Comparison of ENCODE assay signal across 14 cellular contexts in genomic region chr12:102474438-102475064, GRCh38. TPM values are rescaled to one million over a fixed set of nuclear protein-coding genes. Genes with fewer than 3 reads are reported as not detected.
DNase-seq lines count a peak whose midpoint lies in the region; ATAC-seq and TF ChIP-seq lines count a peak whose summit lies in the region.
"Had no signal": no experiment of that assay in that cellular context is flagged by ENCODE, and none has a peak within 500 bp of the region (broad histone marks: within the 10 kb centered on the region; RNA-seq: fewer than 3 reads in every experiment).

No MANE protein-coding gene starts in this region.

- H3K9me3 Mint-ChIP-seq in natural killer cell treated with Interleukin-12 subunit alpha and Interleukin-12 subunit beta and Interleukin-15 and Interleukin-18, amount 100 ng/mL, for 72 hours, result no peaks in the 10 kb centered on the region
- H3K9me3 Mint-ChIP-seq in natural killer cell, result no peaks in the 10 kb centered on the region
- no peaks in the 10 kb centered on the region for H3K9me3 Mint-ChIP-seq in T-helper 2 cell treated with Interferon-gamma antibody and Interleukin-4, amounts not matched to agents 5 μg/mL and 100 μg/mL, for 36 hours
- H3K9me3 Mint-ChIP-seq: dendritic cell treated with granulocyte-macrophage colony-stimulating factor and Interleukin-4, amounts not matched to agents 40 ng/mL and 50 ng/mL, for 4 days had no signal

- intact Hi-C loops in natural killer cell (cut with micrococcal nuclease) (no loop called here), cardiac septum (cut with DNase I) (no loop called here)

- ATAC-seq in natural killer cell treated with Interleukin-12 subunit alpha and Interleukin-12 subunit beta and Interleukin-15 and Interleukin-18, amount 100 ng/mL, for 72 hours, result peak; percentile 65 to 82
- ATAC-seq in natural killer cell (no peak), GM21619 (IDR thresholded peaks at IDR 0.05; ENCODE audit: unreplicated experiment) (no peak)
- ATAC-seq: T-helper 17 cell had no signal

- no peak overlapping the region for H3K27ac Mint-ChIP-seq in natural killer cell treated with Interleukin-12 subunit alpha and Interleukin-12 subunit beta and Interleukin-15 and Interleukin-18, amount 100 ng/mL, for 72 hours
- no peak overlapping the region for H3K27ac Mint-ChIP-seq in natural killer cell
- H3K27ac Mint-ChIP-seq in T-helper 2 cell treated with Interferon-gamma antibody and Interleukin-4, amounts not matched to agents 5 μg/mL and 100 μg/mL, for 36 hours, result peak overlapping the region; percentile 29
- H3K27ac Mint-ChIP-seq: dendritic cell treated with granulocyte-macrophage colony-stimulating factor and Interleukin-4, amounts not matched to agents 40 ng/mL and 50 ng/mL, for 4 days; T-helper 17 cell had no signal

- H3K4me3 Mint-ChIP-seq in natural killer cell treated with Interleukin-12 subunit alpha and Interleukin-12 subunit beta and Interleukin-15 and Interleukin-18, amount 100 ng/mL, for 72 hours, result no peak overlapping the region
- H3K4me3 Mint-ChIP-seq in natural killer cell, result no peak overlapping the region
- H3K4me3 Mint-ChIP-seq in T-helper 2 cell treated with Interferon-gamma antibody and Interleukin-4, amounts not matched to agents 5 μg/mL and 100 μg/mL, for 36 hours, result no peak overlapping the region
- H3K4me3 Mint-ChIP-seq: dendritic cell treated with granulocyte-macrophage colony-stimulating factor and Interleukin-4, amounts not matched to agents 40 ng/mL and 50 ng/mL, for 4 days; T-helper 17 cell had no signal

- peaks cover 3 to 5% of the 10 kb centered on the region in 2 donors for H3K4me1 Mint-ChIP-seq in natural killer cell treated with Interleukin-12 subunit alpha and Interleukin-12 subunit beta and Interleukin-15 and Interleukin-18, amount 100 ng/mL, for 72 hours (ENCODE audit: low read depth in 2 of 2)
- no peaks in the 10 kb centered on the region for H3K4me1 Mint-ChIP-seq in natural killer cell
- peaks cover 26% of the 10 kb centered on the region for H3K4me1 Mint-ChIP-seq in T-helper 2 cell treated with Interferon-gamma antibody and Interleukin-4, amounts not matched to agents 5 μg/mL and 100 μg/mL, for 36 hours (ENCODE audit: low read depth)
- H3K4me1 Mint-ChIP-seq: T-helper 17 cell had no signal

- H3K36me3 Mint-ChIP-seq in natural killer cell treated with Interleukin-12 subunit alpha and Interleukin-12 subunit beta and Interleukin-15 and Interleukin-18, amount 100 ng/mL, for 72 hours, result no peaks in the 10 kb centered on the region
- no peaks in the 10 kb centered on the region for H3K36me3 Mint-ChIP-seq in natural killer cell
- no peaks in the 10 kb centered on the region for H3K36me3 Mint-ChIP-seq in T-helper 2 cell treated with Interferon-gamma antibody and Interleukin-4, amounts not matched to agents 5 μg/mL and 100 μg/mL, for 36 hours (ENCODE audit: low read depth)

- peaks cover 26 to 38% of the 10 kb centered on the region in 2 donors for H3K27me3 Mint-ChIP-seq in natural killer cell treated with Interleukin-12 subunit alpha and Interleukin-12 subunit beta and Interleukin-15 and Interleukin-18, amount 100 ng/mL, for 72 hours
- peaks cover 24 to 55% of the 10 kb centered on the region in 2 donors for H3K27me3 Mint-ChIP-seq in natural killer cell (ENCODE audit: low read depth in 2 of 2)
- H3K27me3 Mint-ChIP-seq in T-helper 2 cell treated with Interferon-gamma antibody and Interleukin-4, amounts not matched to agents 5 μg/mL and 100 μg/mL, for 36 hours (ENCODE audit: low read depth), result peaks cover 2% of the 10 kb centered on the region

- no peak for DNase-seq in natural killer cell treated with Interleukin-12 subunit alpha and Interleukin-12 subunit beta and Interleukin-15 and Interleukin-18, amount 100 ng/mL, for 72 hours (ENCODE audit: low spot score)
- DNase-seq in natural killer cell (no peak), glomerular visceral epithelial cell (ENCODE audit: extremely low spot score) (peak; percentile 33), epidermal melanocyte (ENCODE audit: insufficient read length, low spot score) (no peak), GM19240 (ENCODE audit: insufficient read length, low spot score) (no peak), cardiac septum (ENCODE audit: low spot score) (no peak)
- peak; percentile 30 for DNase-seq in T-helper 2 cell treated with Interferon-gamma antibody and Interleukin-4, amounts not matched to agents 5 μg/mL and 100 μg/mL, for 36 hours (ENCODE audit: low spot score)
- DNase-seq: activated CD8-positive, alpha-beta memory T cell treated with anti-CD3 and anti-CD28 coated beads, Interleukin-2, amount 50 U/mL, for 4 hours; hippocampal formation; Karpas-422; NCI-H526; T-helper 17 cell had no signal

- no peak for TF ChIP-seq CTCF in natural killer cell (IDR thresholded peaks at IDR 0.05)

RNA-seq across cellular contexts. Expression of gene IGF1, which starts 5.8 kb away (rescaled TPM):
- under 1 TPM in 1 of 2 donors, not detected in 1; 0.05 TPM for total RNA-seq in natural killer cell treated with Interleukin-12 subunit alpha and Interleukin-12 subunit beta and Interleukin-15 and Interleukin-18, amount 100 ng/mL, for 72 hours
- total RNA-seq in natural killer cell (under 1 TPM in 1 of 3 donors, not detected in 2; 0.48 TPM), cardiac septum (20.1 TPM)
- total RNA-seq: T-helper 17 cell had no signal

Comparison
In these comparisons a context has a peak if more than half of its experiments do, and no peak if none do; other contexts are left out.
1. ATAC-seq: peak in natural killer cell treated with Interleukin-12 subunit alpha and Interleukin-12 subunit beta and Interleukin-15 and Interleukin-18, amount 100 ng/mL, for 72 hours (2 of 2); none in natural killer cell (0 of 3) and GM21619 (single experiment).
2. DNase-seq: peak in T-helper 2 cell treated with Interferon-gamma antibody and Interleukin-4, amounts not matched to agents 5 μg/mL and 100 μg/mL, for 36 hours (single experiment) and glomerular visceral epithelial cell (single experiment); none in natural killer cell treated with Interleukin-12 subunit alpha and Interleukin-12 subunit beta and Interleukin-15 and Interleukin-18, amount 100 ng/mL, for 72 hours (single experiment), natural killer cell (single experiment), epidermal melanocyte (single experiment), GM19240 (single experiment) and cardiac septum (single experiment).
3. RNA of gene IGF1, which starts 5.8 kb away (total RNA-seq): 20.1 TPM in cardiac septum (single experiment); 0.05 TPM in natural killer cell treated with Interleukin-12 subunit alpha and Interleukin-12 subunit beta and Interleukin-15 and Interleukin-18, amount 100 ng/mL, for 72 hours and 0.48 TPM in natural killer cell; every median in the first group is over 10 times any median in the second.